24 cellular contexts compared by ENCODE assay signal in the genomic region with DNA sequence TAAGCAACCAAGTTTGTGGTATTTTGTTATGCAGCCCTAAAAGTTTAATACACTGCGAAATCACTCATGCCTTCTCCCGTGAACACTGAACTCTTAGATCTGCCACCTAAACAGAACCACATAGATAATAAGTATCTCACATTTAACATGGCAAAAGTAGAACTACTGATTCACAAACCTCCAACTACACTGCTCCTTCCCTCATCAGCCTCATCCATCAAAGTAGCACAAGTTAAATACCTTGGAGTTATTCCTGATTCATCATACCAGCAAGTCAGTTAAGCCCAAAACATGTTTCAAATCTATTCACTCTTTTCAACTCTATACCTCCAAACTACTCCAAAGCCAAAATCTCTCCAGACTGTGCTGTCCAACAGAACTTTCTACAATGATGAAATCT.
DNase-seq lines count a peak whose midpoint lies in the region; ATAC-seq, FAIRE-seq and TF ChIP-seq lines count a peak whose summit lies in the region.
"Had no signal": no experiment of that assay in that cellular context is flagged by ENCODE, and none has a peak within 500 bp of the region (broad histone marks: within the 10 kb centered on the region; RNA-seq: fewer than 3 reads in every experiment).

No MANE protein-coding gene starts in this region.

- no peaks in the 10 kb centered on the region; the same call in 1 of the 2 replicates for H3K9me3 ChIP-seq in IMR-90 (ENCODE audit: control insufficient read depth, insufficient read depth, low read length)
- no peaks in the 10 kb centered on the region for H3K9me3 ChIP-seq in astrocyte (ENCODE audit: insufficient read depth, low read depth, low read length)

- H3K79me1 ChIP-seq in IMR-90 (ENCODE audit: low read depth in 1 of 2, low read length in 2 of 2): no peaks in the 10 kb centered on the region

- H3K36me3 Mint-ChIP-seq in astrocyte (ENCODE audit: low read depth, unreplicated experiment): peaks cover 16% of the 10 kb centered on the region

- CTCF ChIA-PET in IMR-90 (lab: Yijun Ruan, JAX): no interaction called here

- no peak overlapping the region for H2AK5ac ChIP-seq in IMR-90 (ENCODE audit: low read depth, low read length)

- H3K27ac ChIP-seq in IMR-90 (ENCODE audit: insufficient read depth, low read length) (no peak overlapping the region), astrocyte (ENCODE audit: low read depth, low read length) (no peak overlapping the region)
- H3K27ac ChIP-seq: BLaER1 treated with 17β-estradiol and CSF1 and Interleukin-3, amounts not matched to agents 10 nM and 100 nM; C4-2B had no signal

- no peak overlapping the region for H3K4me2 ChIP-seq in IMR-90 (ENCODE audit: low read depth, low read length)
- no peak overlapping the region for H3K4me2 ChIP-seq in astrocyte (ENCODE audit: low read length)
- H3K4me2 ChIP-seq: BLaER1 treated with 17β-estradiol and CSF1 and Interleukin-3, amounts not matched to agents 10 nM and 100 nM had no signal

- no peak overlapping the region for H2BK5ac ChIP-seq in IMR-90 (ENCODE audit: low read depth, low read length, poor library complexity, severe bottlenecking)

- H2AK9ac ChIP-seq in IMR-90 (replicated peaks; ENCODE audit: low read depth, low read length, poor library complexity): no peak overlapping the region

- H2AFZ ChIP-seq in IMR-90 (replicated peaks; ENCODE audit: low read length, poor library complexity) (no peak overlapping the region), astrocyte (ENCODE audit: low read depth, low read length) (no peak overlapping the region)

- no peaks in the 10 kb centered on the region for H3K27me3 ChIP-seq in IMR-90 (ENCODE audit: control insufficient read depth, insufficient read depth, low read length)
- H3K27me3 ChIP-seq in astrocyte (ENCODE audit: insufficient read depth, low read length): no peaks in the 10 kb centered on the region
- H3K27me3 ChIP-seq: BLaER1 treated with 17β-estradiol and CSF1 and Interleukin-3, amounts not matched to agents 10 nM and 100 nM had no signal

- H3K27ac Mint-ChIP-seq in astrocyte (ENCODE audit: unreplicated experiment): no peak overlapping the region
- H3K27ac Mint-ChIP-seq in stimulated activated naive CD8-positive, alpha-beta T cell treated with anti-CD3 and anti-CD28 coated beads, Interleukin-15, amount 100 ng/mL, for 72 hours: no peak overlapping the region
- H3K27ac Mint-ChIP-seq: B cell; CD4-positive, alpha-beta T cell; CD8-positive, alpha-beta T cell had no signal

- H3K36me3 ChIP-seq in IMR-90 (ENCODE audit: control insufficient read depth, insufficient read depth, low read length) (peaks cover 11% of the 10 kb centered on the region; the same call in 1 of the 2 replicates), astrocyte (ENCODE audit: insufficient read depth, low read length) (peaks cover 8% of the 10 kb centered on the region)

- no peaks in the 10 kb centered on the region for H3K27me3 Mint-ChIP-seq in astrocyte (ENCODE audit: low read depth, unreplicated experiment)
- no peaks in the 10 kb centered on the region for H3K27me3 Mint-ChIP-seq in stimulated activated naive CD8-positive, alpha-beta T cell treated with anti-CD3 and anti-CD28 coated beads, Interleukin-15, amount 100 ng/mL, for 72 hours
- H3K27me3 Mint-ChIP-seq: B cell; CD4-positive, alpha-beta T cell had no signal

- no peak overlapping the region for H3K23ac ChIP-seq in IMR-90 (ENCODE audit: low read depth, low read length)

- H4K5ac ChIP-seq in IMR-90 (ENCODE audit: low read depth, low read length): no peak overlapping the region

- H4K91ac ChIP-seq in IMR-90 (ENCODE audit: insufficient read depth, low read depth, low read length): no peak overlapping the region

- H3K4me1 ChIP-seq in IMR-90 (ENCODE audit: control insufficient read depth, insufficient read depth, low read length) (no peaks in the 10 kb centered on the region), astrocyte (ENCODE audit: insufficient read depth, low read length) (no peaks in the 10 kb centered on the region)
- H3K4me1 ChIP-seq: Caco-2 had no signal

- H3K18ac ChIP-seq in IMR-90 (ENCODE audit: low read depth, low read length): no peak overlapping the region

- H3K14ac ChIP-seq in IMR-90 (replicated peaks; ENCODE audit: low read depth, low read length): no peak overlapping the region

- no peak overlapping the region for H3K9ac ChIP-seq in IMR-90 (ENCODE audit: low read depth, low read length)
- H3K9ac ChIP-seq in astrocyte (ENCODE audit: low read length): no peak overlapping the region
- H3K9ac ChIP-seq: BLaER1 treated with 17β-estradiol and CSF1 and Interleukin-3, amounts not matched to agents 10 nM and 100 nM had no signal

- no peak overlapping the region for H2BK15ac ChIP-seq in IMR-90 (ENCODE audit: low read depth, low read length)

- H3K56ac ChIP-seq in IMR-90 (ENCODE audit: extremely low read depth, insufficient read depth, low read length): no peak overlapping the region

- TF ChIP-seq RAD21 in IMR-90 (IDR thresholded peaks at IDR 0.05; ENCODE audit: low read length): no peak

- POLR2A ChIA-PET in IMR-90 (lab: Charles Lee; ENCODE audit: unreplicated experiment): no interaction called here

- peak; percentile 20 for FAIRE-seq in H54 (lab: Jason Lieb, UNC)
- no peak for FAIRE-seq in astrocyte (lab: Jason Lieb, UNC)
- FAIRE-seq: A204.1, D721Med, G401.6, GM12891 had no signal

- intact Hi-C loops in IMR-90 (cut with micrococcal nuclease): no loop called here

- H3K9me1 ChIP-seq in IMR-90 (ENCODE audit: insufficient read depth, low read length): no peaks in the 10 kb centered on the region

- DNase-seq in H54 (ENCODE audit: insufficient read length, low spot score) (no peak), IMR-90 (peak; percentile 1), astrocyte (ENCODE audit: low read depth) (peak; percentile 57), kidney glomerular epithelial cell (lab: John Stamatoyannopoulos, UW) (peak; percentile 13), NCI-H2081 treated with DMSO at 0.1 percent for 48 hours (lab: John Stamatoyannopoulos, UW) (no peak), NCI-H2171 treated with DMSO at 0.1 percent for 48 hours (lab: John Stamatoyannopoulos, UW) (no peak)
- no peak for DNase-seq in stimulated activated naive CD8-positive, alpha-beta T cell treated with anti-CD3 and anti-CD28 coated beads, Interleukin-15, amount 100 ng/mL, for 72 hours
- DNase-seq: 8988T; ACHN; AML-193; Caco-2; Calu3; CD4-positive, alpha-beta T cell; CD8-positive, alpha-beta T cell; DMS79 treated with DMSO at 0.1 percent for 48 hours; GF-D8 had no signal

- TF ChIP-seq CTCF in IMR-90 (conservative IDR thresholded peaks at IDR 0.05; ENCODE audit: low read depth, low read length) (no peak), astrocyte (IDR thresholded peaks at IDR 0.05; ENCODE audit: insufficient read depth, low read depth, low read length) (no peak)

- BruUV-seq in IMR-90 (replicated peaks; lab: Mats Ljungman, UMichigan): no TSS peak

- no CpG with 5 or more reads among the region's 2 CpGs for WGBS in IMR-90 (ENCODE audit: extremely low coverage in 2 of 2, insufficient read length in 1 of 2), 2 experiments

- no peak overlapping the region for H4K8ac ChIP-seq in IMR-90 (ENCODE audit: low read depth in 2 of 2, low read length in 2 of 2)

- no peak for TF ChIP-seq POLR2A in H54 (IDR thresholded peaks at IDR 0.05; ENCODE audit: low read depth, low read length)
- no peak for TF ChIP-seq POLR2A in IMR-90 (IDR thresholded peaks at IDR 0.05; ENCODE audit: low read depth, low read length)

- H3K79me2 ChIP-seq in astrocyte (ENCODE audit: insufficient read depth, low read length): no peaks in the 10 kb centered on the region

- H3K4ac ChIP-seq in IMR-90 (ENCODE audit: low read depth, low read length): no peak overlapping the region

- H4K20me1 ChIP-seq in IMR-90 (ENCODE audit: insufficient read depth, low read length): no peaks in the 10 kb centered on the region
- no peaks in the 10 kb centered on the region for H4K20me1 ChIP-seq in astrocyte (ENCODE audit: insufficient read depth, low read length)
- H4K20me1 ChIP-seq: BLaER1 treated with 17β-estradiol and CSF1 and Interleukin-3, amounts not matched to agents 10 nM and 100 nM had no signal

- in situ Hi-C loops in IMR-90 (cut with MboI; ENCODE audit: low sequenced_read_pairs): no loop called here

- no peak overlapping the region for H2BK120ac ChIP-seq in IMR-90 (ENCODE audit: low read depth, low read length)

- no peak overlapping the region for H2BK20ac ChIP-seq in IMR-90 (ENCODE audit: low read depth, low read length)

- ATAC-seq in IMR-90 (ENCODE audit: low read depth) (no peak), HG03378 (IDR thresholded peaks at IDR 0.05; ENCODE audit: unreplicated experiment) (no peak)
- no peak for ATAC-seq in stimulated activated naive CD8-positive, alpha-beta T cell treated with anti-CD3 and anti-CD28 coated beads, Interleukin-15, amount 100 ng/mL, for 72 hours
- ATAC-seq: CD8-positive, alpha-beta T cell had no signal

- peaks cover 4% of the 10 kb centered on the region for H3K9me3 Mint-ChIP-seq in astrocyte (ENCODE audit: unreplicated experiment)
- H3K9me3 Mint-ChIP-seq in stimulated activated naive CD8-positive, alpha-beta T cell treated with anti-CD3 and anti-CD28 coated beads, Interleukin-15, amount 100 ng/mL, for 72 hours: peaks cover 8 to 15% of the 10 kb centered on the region in 2 donors
- H3K9me3 Mint-ChIP-seq: CD4-positive, alpha-beta T cell; CD8-positive, alpha-beta T cell had no signal

- dilution Hi-C loops in IMR-90 (cut with HindIII; ENCODE audit: low sequenced_read_pairs, unreplicated experiment): no loop called here

- no peak overlapping the region for H3K4me3 Mint-ChIP-seq in astrocyte (ENCODE audit: unreplicated experiment)
- no peak overlapping the region for H3K4me3 Mint-ChIP-seq in stimulated activated naive CD8-positive, alpha-beta T cell treated with anti-CD3 and anti-CD28 coated beads, Interleukin-15, amount 100 ng/mL, for 72 hours
- H3K4me3 Mint-ChIP-seq: B cell; CD4-positive, alpha-beta T cell; CD8-positive, alpha-beta T cell had no signal

- H3K4me1 Mint-ChIP-seq in astrocyte (ENCODE audit: low read depth, unreplicated experiment): no peaks in the 10 kb centered on the region
- H3K4me1 Mint-ChIP-seq in stimulated activated naive CD8-positive, alpha-beta T cell treated with anti-CD3 and anti-CD28 coated beads, Interleukin-15, amount 100 ng/mL, for 72 hours: no peaks in the 10 kb centered on the region
- H3K4me1 Mint-ChIP-seq: B cell had no signal

- no peak overlapping the region for H3K4me3 ChIP-seq in IMR-90 (ENCODE audit: insufficient read depth, low read depth, low read length)
- H3K4me3 ChIP-seq in astrocyte (ENCODE audit: insufficient read depth, low read depth, low read length): no peak overlapping the region
- H3K4me3 ChIP-seq: BLaER1 treated with 17β-estradiol and CSF1 and Interleukin-3, amounts not matched to agents 10 nM and 100 nM had no signal

TF ChIP-seq in IMR-90, 13 proteins besides CTCF, POLR2A, EP300 and RAD21 (continues in another document):
- TF ChIP-seq, protein P1, sequence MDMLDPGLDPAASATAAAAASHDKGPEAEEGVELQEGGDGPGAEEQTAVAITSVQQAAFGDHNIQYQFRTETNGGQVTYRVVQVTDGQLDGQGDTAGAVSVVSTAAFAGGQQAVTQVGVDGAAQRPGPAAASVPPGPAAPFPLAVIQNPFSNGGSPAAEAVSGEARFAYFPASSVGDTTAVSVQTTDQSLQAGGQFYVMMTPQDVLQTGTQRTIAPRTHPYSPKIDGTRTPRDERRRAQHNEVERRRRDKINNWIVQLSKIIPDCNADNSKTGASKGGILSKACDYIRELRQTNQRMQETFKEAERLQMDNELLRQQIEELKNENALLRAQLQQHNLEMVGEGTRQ (IDR thresholded peaks at IDR 0.05; ENCODE audit: low read depth, low read length): no peak
- TF ChIP-seq NFE2L2 (IDR thresholded peaks at IDR 0.05; ENCODE audit: low read depth, low read length): no peak

Comparison
In these comparisons a context has a peak if more than half of its experiments do, and no peak if none do; other contexts are left out.
1. DNase-seq: peak in IMR-90 (single experiment), astrocyte (single experiment) and kidney glomerular epithelial cell (single experiment); none in H54 (single experiment), stimulated activated naive CD8-positive, alpha-beta T cell treated with anti-CD3 and anti-CD28 coated beads, Interleukin-15, amount 100 ng/mL, for 72 hours (0 of 2), NCI-H2081 treated with DMSO at 0.1 percent for 48 hours (single experiment) and NCI-H2171 treated with DMSO at 0.1 percent for 48 hours (single experiment).